ENCODE assay signal across 18 cellular contexts in the genomic region with DNA sequence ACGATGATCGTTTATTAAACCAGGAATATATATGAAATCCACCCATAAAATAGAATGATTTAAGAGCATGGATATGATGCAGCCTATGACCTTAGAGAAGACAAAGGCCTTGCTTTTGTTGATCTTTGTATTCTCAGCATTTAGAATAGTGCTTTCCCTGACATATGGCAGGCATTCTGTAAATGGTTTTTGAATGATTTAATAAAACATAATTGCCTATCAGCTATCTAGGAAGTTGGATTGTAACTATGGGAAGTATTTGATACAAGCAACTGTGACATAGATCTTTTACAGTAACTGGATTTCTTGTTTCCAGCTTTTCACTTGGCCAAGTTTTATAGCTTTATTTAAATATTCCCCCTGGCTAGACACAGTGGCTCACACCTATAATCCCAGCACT. TPM values are rescaled to one million over a fixed set of nuclear protein-coding genes. Genes with fewer than 3 reads are reported as not detected.
DNase-seq lines count a peak whose midpoint lies in the region; ATAC-seq, FAIRE-seq and TF ChIP-seq lines count a peak whose summit lies in the region.
"Had no signal": no experiment of that assay in that cellular context is flagged by ENCODE, and none has a peak within 500 bp of the region (broad histone marks: within the 10 kb centered on the region; RNA-seq: fewer than 3 reads in every experiment).

No MANE protein-coding gene starts in this region.

- no peaks in the 10 kb centered on the region for H3F3A ChIP-seq in SK-N-SH (replicated peaks; ENCODE audit: insufficient read depth)

- H3K27me3 Mint-ChIP-seq in activated naive CD4-positive, alpha-beta T cell treated with anti-CD3 and anti-CD28 coated beads, Interleukin-2, amount 10 ng/mL, durations not matched to agents 7 days and 5 days = no peaks in the 10 kb centered on the region
- H3K27me3 Mint-ChIP-seq in stimulated activated naive B cell treated with anti-CD40 and anti-IgM and Interleukin-4, amounts not matched to agents 10 μg/mL and 1 μg/mL and 100 μg/mL, for 72 hours = no peaks in the 10 kb centered on the region
- H3K27me3 Mint-ChIP-seq in endothelial cell (ENCODE audit: unreplicated experiment) (no peaks in the 10 kb centered on the region), Calu3 (ENCODE audit: unreplicated experiment) (no peaks in the 10 kb centered on the region)

- no peak for ATAC-seq in stimulated activated naive B cell treated with anti-CD40 and anti-IgM and Interleukin-4, amounts not matched to agents 10 μg/mL and 1 μg/mL and 100 μg/mL, for 72 hours (replicated peaks)
- ATAC-seq: right lobe of liver, WTC11 had no signal

- no peak overlapping the region for H3K4me2 ChIP-seq in SK-N-SH

- no peak overlapping the region for H2AFZ ChIP-seq in SK-N-SH (ENCODE audit: low read depth)

- TF ChIP-seq CTCF in SK-N-SH (IDR thresholded peaks at IDR 0.05) = no peak
- TF ChIP-seq CTCF in Peyer's patch (IDR thresholded peaks at IDR 0.05) = no peak
- no peak for TF ChIP-seq CTCF in endothelial cell (IDR thresholded peaks at IDR 0.05; ENCODE audit: unreplicated experiment)
- TF ChIP-seq CTCF in Calu3 (IDR thresholded peaks at IDR 0.05; ENCODE audit: unreplicated experiment) = no peak

- no peak for DNase-seq in activated naive CD4-positive, alpha-beta T cell treated with anti-CD3 and anti-CD28 coated beads, Interleukin-2, amount 10 ng/mL, durations not matched to agents 7 days and 5 days
- no peak for DNase-seq in activated naive CD4-positive, alpha-beta T cell treated with Interleukin-2 at 50 U/mL for 16 hours
- DNase-seq in SK-N-SH (peak; percentile 21), Peyer's patch (no peak), endothelial cell (ENCODE audit: low spot score) (no peak), Calu3 (no peak)
- DNase-seq in stimulated activated naive B cell treated with anti-CD40 and anti-IgM and Interleukin-4, amounts not matched to agents 10 μg/mL and 1 μg/mL and 100 μg/mL, for 72 hours = no peak
- DNase-seq: DMS79 treated with DMSO at 0.1 percent for 48 hours; IMR-90; NCI-H1436 treated with DMSO at 0.1 percent for 48 hours; NCI-H2171 treated with DMSO at 0.1 percent for 48 hours; right lobe of liver; SHP77; stimulated activated CD4-positive, alpha-beta T cell treated with anti-CD3 and anti-CD28 coated beads, Interleukin-15, amount 100 ng/mL, for 24 hours had no signal

- peaks cover 6% of the 10 kb centered on the region for H3K36me3 Mint-ChIP-seq in activated naive CD4-positive, alpha-beta T cell treated with anti-CD3 and anti-CD28 coated beads, Interleukin-2, amount 10 ng/mL, durations not matched to agents 7 days and 5 days
- H3K36me3 Mint-ChIP-seq in stimulated activated naive B cell treated with anti-CD40 and anti-IgM and Interleukin-4, amounts not matched to agents 10 μg/mL and 1 μg/mL and 100 μg/mL, for 72 hours = peaks cover 0 to 2% of the 10 kb centered on the region in 2 donors
- H3K36me3 Mint-ChIP-seq in endothelial cell (ENCODE audit: low read depth, unreplicated experiment) (no peaks in the 10 kb centered on the region), Calu3 (ENCODE audit: insufficient read depth, unreplicated experiment) (peaks cover 10% of the 10 kb centered on the region)

- CTCF ChIA-PET in activated naive CD4-positive, alpha-beta T cell treated with anti-CD3 and anti-CD28 coated beads, Interleukin-2, amount 10 ng/mL, durations not matched to agents 7 days and 5 days (lab: Charles Lee) = no interaction called here
- CTCF ChIA-PET in SK-N-SH (lab: Yijun Ruan, JAX) (interaction anchor here (1.1 to 1.6 kb wide), 4 partner anchors 30 to 196 kb away, joined by 3 to 5 read pairs (median 4); no protein-coding TSS in a partner anchor), Calu3 (lab: Charles Lee) (interaction anchor here (1.0 kb wide), 1 partner anchor 1391 kb away, joined by 3 read pairs; no protein-coding TSS in a partner anchor)

- no peak overlapping the region for H3K9ac ChIP-seq in SK-N-SH

- TF ChIP-seq EP300 in SK-N-SH (IDR thresholded peaks at IDR 0.05; ENCODE audit: borderline replicate concordance in 1 of 2, low read depth in 1 of 2, low read length in 1 of 2) = peak in 1 of 2 experiments; percentile 66; a peak in 1 of 4 replicates

- H3K9me3 ChIP-seq in SK-N-SH = no peaks in the 10 kb centered on the region
- H3K9me3 ChIP-seq in Peyer's patch = no peaks in the 10 kb centered on the region
- H3K9me3 ChIP-seq: right lobe of liver, thoracic aorta had no signal

- H3K4me1 ChIP-seq in SK-N-SH (ENCODE audit: control insufficient read depth in 1 of 2, insufficient read depth in 2 of 2, low read depth in 1 of 2, low read length in 1 of 2) (peaks cover 0 to 6% of the 10 kb centered on the region in 2 experiments; a peak in 2 of 4 replicates), Peyer's patch (no peaks in the 10 kb centered on the region)
- H3K4me1 ChIP-seq: right lobe of liver had no signal

- H3K27ac ChIP-seq in SK-N-SH (ENCODE audit: low read depth in 2 of 2, low read length in 1 of 2) (no peak overlapping the region), Peyer's patch (peak overlapping the region in 1 of 4 donors; percentile 83)
- H3K27ac ChIP-seq: thoracic aorta had no signal

- H3K4me3 ChIP-seq in SK-N-SH (ENCODE audit: low read depth in 2 of 2, low read length in 1 of 2) (no peak overlapping the region), Peyer's patch (no peak overlapping the region)
- H3K4me3 ChIP-seq: thoracic aorta had no signal

- TF ChIP-seq RAD21 in SK-N-SH (IDR thresholded peaks at IDR 0.05; ENCODE audit: low read length) = no peak

- intact Hi-C loops in Calu3 (cut with micrococcal nuclease; ENCODE audit: unreplicated experiment) = no loop called here

- peaks cover 92% of the 10 kb centered on the region for H3K4me1 Mint-ChIP-seq in activated naive CD4-positive, alpha-beta T cell treated with anti-CD3 and anti-CD28 coated beads, Interleukin-2, amount 10 ng/mL, durations not matched to agents 7 days and 5 days
- H3K4me1 Mint-ChIP-seq in stimulated activated naive B cell treated with anti-CD40 and anti-IgM and Interleukin-4, amounts not matched to agents 10 μg/mL and 1 μg/mL and 100 μg/mL, for 72 hours = peaks cover 18 to 44% of the 10 kb centered on the region in 2 donors
- H3K4me1 Mint-ChIP-seq in endothelial cell (ENCODE audit: unreplicated experiment) (peaks cover 12% of the 10 kb centered on the region), Calu3 (ENCODE audit: low read depth, unreplicated experiment) (peaks cover 6% of the 10 kb centered on the region)

- no peaks in the 10 kb centered on the region for H3K36me3 ChIP-seq in SK-N-SH (replicated peaks in 1 of 2; ENCODE audit: control insufficient read depth in 1 of 2, insufficient read depth in 2 of 2, low read length in 1 of 2)
- no peaks in the 10 kb centered on the region for H3K36me3 ChIP-seq in Peyer's patch
- H3K36me3 ChIP-seq: right lobe of liver, thoracic aorta had no signal

- no TSS peak for BruUV-seq in Calu3 (replicated peaks; lab: Mats Ljungman, UMichigan)

- POLR2A ChIA-PET in SK-N-SH (lab: Yijun Ruan, JAX) = interaction anchor here (0.6 kb wide), 2 partner anchors 45 to 506 kb away, joined by 5 to 7 read pairs; no protein-coding TSS in a partner anchor

- H3K79me2 ChIP-seq in SK-N-SH (ENCODE audit: insufficient read depth) = no peaks in the 10 kb centered on the region

- H3K9me3 Mint-ChIP-seq in activated naive CD4-positive, alpha-beta T cell treated with anti-CD3 and anti-CD28 coated beads, Interleukin-2, amount 10 ng/mL, durations not matched to agents 7 days and 5 days = no peaks in the 10 kb centered on the region
- H3K9me3 Mint-ChIP-seq in stimulated activated naive B cell treated with anti-CD40 and anti-IgM and Interleukin-4, amounts not matched to agents 10 μg/mL and 1 μg/mL and 100 μg/mL, for 72 hours = peaks cover 0 to 4% of the 10 kb centered on the region in 2 donors
- no peaks in the 10 kb centered on the region for H3K9me3 Mint-ChIP-seq in endothelial cell (ENCODE audit: unreplicated experiment)
- H3K9me3 Mint-ChIP-seq in Calu3 (ENCODE audit: low read depth, unreplicated experiment) = no peaks in the 10 kb centered on the region

- no peak for TF ChIP-seq POLR2A in Peyer's patch (IDR thresholded peaks at IDR 0.05)

- H3K9me2 ChIP-seq in SK-N-SH = no peaks in the 10 kb centered on the region

- FAIRE-seq in colon (lab: Jason Lieb, UNC) = peak; percentile 41
- FAIRE-seq: endometrium had no signal

- H3K27me3 ChIP-seq in SK-N-SH (ENCODE audit: insufficient read depth) (no peaks in the 10 kb centered on the region), Peyer's patch (no peaks in the 10 kb centered on the region)
- H3K27me3 ChIP-seq: right lobe of liver had no signal

- no peak overlapping the region for H3K4me3 Mint-ChIP-seq in activated naive CD4-positive, alpha-beta T cell treated with anti-CD3 and anti-CD28 coated beads, Interleukin-2, amount 10 ng/mL, durations not matched to agents 7 days and 5 days
- H3K4me3 Mint-ChIP-seq in stimulated activated naive B cell treated with anti-CD40 and anti-IgM and Interleukin-4, amounts not matched to agents 10 μg/mL and 1 μg/mL and 100 μg/mL, for 72 hours = no peak overlapping the region
- H3K4me3 Mint-ChIP-seq in endothelial cell (ENCODE audit: unreplicated experiment) (no peak overlapping the region), Calu3 (ENCODE audit: low read depth, unreplicated experiment) (no peak overlapping the region)
- H3K4me3 Mint-ChIP-seq: WTC11 had no signal

- H4K20me1 ChIP-seq in SK-N-SH (ENCODE audit: insufficient read depth) = no peaks in the 10 kb centered on the region

- peak overlapping the region; percentile 100 for H3K27ac Mint-ChIP-seq in activated naive CD4-positive, alpha-beta T cell treated with anti-CD3 and anti-CD28 coated beads, Interleukin-2, amount 10 ng/mL, durations not matched to agents 7 days and 5 days
- H3K27ac Mint-ChIP-seq in stimulated activated naive B cell treated with anti-CD40 and anti-IgM and Interleukin-4, amounts not matched to agents 10 μg/mL and 1 μg/mL and 100 μg/mL, for 72 hours = peak overlapping the region; percentile 56
- H3K27ac Mint-ChIP-seq in endothelial cell (ENCODE audit: unreplicated experiment) = no peak overlapping the region
- no peak overlapping the region for H3K27ac Mint-ChIP-seq in Calu3 (ENCODE audit: unreplicated experiment)
- H3K27ac Mint-ChIP-seq: WTC11 had no signal

- 81% methylated on average over 2 of the region's 2 CpGs for WGBS in SK-N-SH (ENCODE audit: low lambda C conversion rate)

TF ChIP-seq in SK-N-SH, 30 proteins besides CTCF, POLR2A, EP300 and RAD21 (continues in another document):
- TF ChIP-seq RXRA (IDR thresholded peaks at IDR 0.05; ENCODE audit: borderline replicate concordance, low read depth) (no peak), YY1 (IDR thresholded peaks at IDR 0.05; ENCODE audit: low read depth) (no peak), MEF2A (IDR thresholded peaks at IDR 0.05; ENCODE audit: borderline replicate concordance, low read depth) (no peak), CHD2 (IDR thresholded peaks at IDR 0.05; ENCODE audit: low read length, partially characterized antibody) (peak; percentile 13), GABPA (IDR thresholded peaks at IDR 0.05; ENCODE audit: low read depth) (no peak), FOXM1 (IDR thresholded peaks at IDR 0.05; ENCODE audit: low read depth) (no peak)

RNA-seq across cellular contexts. Expression of a gene that starts 5.1 kb away (rescaled TPM):
- 3.5 and 7.8 TPM in 2 replicates for polyA plus RNA-seq in SK-N-SH (2012; rRNA removed)
- 5.6 and 5.7 TPM in 2 replicates for polyA plus RNA-seq in SK-N-SH (2012; cell fraction: cytosol; rRNA removed)
- polyA plus RNA-seq in SK-N-SH (2012; cell fraction: nucleus; rRNA removed) = 2.6 and 5.9 TPM in 2 replicates
- total RNA-seq in Peyer's patch = 10 to 100 TPM in 1 of 4 donors, 1 to 10 TPM in 3; 1.8 to 48.7 (median 3.2) TPM
- total RNA-seq in endothelial cell (ENCODE audit: unreplicated experiment) = 1.7 TPM
- total RNA-seq in Calu3 (2022) = 1.4 and 2.1 TPM in 2 replicates

Comparison
In these comparisons a context has a peak if more than half of its experiments do, and no peak if none do; other contexts are left out.
1. H3K27ac Mint-ChIP-seq: peak in activated naive CD4-positive, alpha-beta T cell treated with anti-CD3 and anti-CD28 coated beads, Interleukin-2, amount 10 ng/mL, durations not matched to agents 7 days and 5 days (single experiment) and stimulated activated naive B cell treated with anti-CD40 and anti-IgM and Interleukin-4, amounts not matched to agents 10 μg/mL and 1 μg/mL and 100 μg/mL, for 72 hours (single experiment); none in endothelial cell (single experiment) and Calu3 (single experiment).